In the genomic region with DNA sequence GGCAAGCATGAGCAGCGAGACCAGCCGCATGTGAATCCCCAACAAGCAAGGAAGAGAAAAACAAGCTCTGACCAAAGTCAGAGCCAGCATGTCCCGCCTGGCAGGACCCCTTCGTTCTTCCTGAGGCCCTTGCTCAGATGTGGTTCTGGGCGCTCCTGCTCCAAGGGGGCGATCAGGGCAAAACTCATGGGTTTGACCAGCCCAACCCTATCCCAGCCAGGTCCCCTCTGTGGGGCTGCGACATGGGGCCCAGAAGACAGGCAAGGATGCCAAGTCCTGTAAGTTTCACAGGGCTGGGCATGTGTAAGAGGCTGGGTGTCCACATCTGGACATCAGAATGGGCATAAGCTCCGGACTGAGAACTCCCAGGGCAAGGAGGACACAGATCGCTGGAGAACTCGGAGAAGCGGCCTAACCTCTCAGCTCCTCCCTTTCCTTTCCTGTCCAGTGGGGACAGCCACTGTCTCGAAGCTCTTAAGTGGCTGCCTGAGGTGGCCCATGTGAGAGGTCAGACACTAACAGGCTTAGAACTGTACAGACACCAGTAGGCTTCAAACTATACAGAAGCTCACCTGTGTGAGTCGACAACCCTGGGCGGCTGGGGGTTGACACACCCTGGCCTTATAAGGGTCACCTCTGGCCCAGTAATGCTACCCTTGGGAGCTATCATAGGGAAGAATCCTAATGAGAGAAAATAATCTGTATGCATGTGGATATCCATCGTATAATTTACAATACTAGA, we compare ENCODE assay signal across 16 cellular contexts. TPM values are rescaled to one million over a fixed set of nuclear protein-coding genes. Genes with fewer than 3 reads are reported as not detected.
DNase-seq lines count a peak whose midpoint lies in the region; ATAC-seq, FAIRE-seq and TF ChIP-seq lines count a peak whose summit lies in the region.
"Had no signal": no experiment of that assay in that cellular context is flagged by ENCODE, and none has a peak within 500 bp of the region (broad histone marks: within the 10 kb centered on the region; RNA-seq: fewer than 3 reads in every experiment).

No MANE protein-coding gene starts in this region.

- no peak for TF ChIP-seq RAD21 in H1 (IDR thresholded peaks at IDR 0.05 in 1 of 2, conservative IDR thresholded peaks at IDR 0.05 in 1 of 2; ENCODE audit: low read depth in 2 of 2, low read length in 2 of 2)

- H3K23ac ChIP-seq in H1 (ENCODE audit: insufficient read length): no peak overlapping the region

- H3K4ac ChIP-seq in H1 (replicated peaks; ENCODE audit: insufficient read length, low read depth, low read length): no peak overlapping the region

- DNase-seq in WTC11 (ENCODE audit: low spot score): no peak
- peak in 1 of 2 experiments; percentile 42 for DNase-seq in H1 (ENCODE audit: low read depth in 1 of 2, low spot score in 2 of 2)
- peak; percentile 37 for DNase-seq in osteoblast (ENCODE audit: insufficient read length, low spot score, missing footprints)
- DNase-seq in upper lobe of left lung: peak in 1 of 2 donors; percentile 16
- no peak for DNase-seq in anterior cingulate cortex (lab: John Stamatoyannopoulos, UW)
- no peak for DNase-seq in naive thymus-derived CD4-positive, alpha-beta T cell
- DNase-seq: activated CD4-positive, alpha-beta T cell treated with anti-CD3 and anti-CD28 coated beads for 1 hour; activated naive CD8-positive, alpha-beta T cell treated with anti-CD3 and anti-CD28 coated beads, Interleukin-2, amount 10 ng/mL, durations not matched to agents 7 days and 5 days; cerebellar nuclear complex; DND-41; NCI-H1694; SJCRH30; small intestine; stimulated activated naive B cell treated with anti-CD40 and anti-IgM and Interleukin-4, amounts not matched to agents 10 μg/mL and 1 μg/mL and 100 μg/mL, for 72 hours had no signal

- H3K36me3 ChIP-seq in H1 (ENCODE audit: control insufficient read depth in 2 of 4, insufficient read depth in 4 of 4, low read length in 3 of 4) (peaks cover 0 to 4% (median 2%) of the 10 kb centered on the region in 4 experiments; a peak in 3 of 8 replicates), osteoblast (ENCODE audit: insufficient read depth, low read length) (no peaks in the 10 kb centered on the region), upper lobe of left lung (no peaks in the 10 kb centered on the region)
- peaks cover 0 to 2% (median 0%) of the 10 kb centered on the region in 3 experiments for H3K36me3 ChIP-seq in naive thymus-derived CD4-positive, alpha-beta T cell (ENCODE audit: control insufficient read depth in 2 of 3, insufficient read depth in 3 of 3, low read length in 3 of 3)
- H3K36me3 ChIP-seq: SJCRH30 had no signal

- no peak overlapping the region for H3K27ac ChIP-seq in H1 (ENCODE audit: low read depth, low read length)
- H3K27ac ChIP-seq in osteoblast (ENCODE audit: low read depth, low read length): peak overlapping the region; percentile 51
- peak overlapping the region in 3 of 4 donors; percentile 60 to 71 (median 65) for H3K27ac ChIP-seq in upper lobe of left lung
- H3K27ac ChIP-seq in naive thymus-derived CD4-positive, alpha-beta T cell (ENCODE audit: low read depth, low read length): no peak overlapping the region
- H3K27ac ChIP-seq: SJCRH30 had no signal

- no peak for FAIRE-seq in H1 (lab: Jason Lieb, UNC)
- FAIRE-seq: small intestine had no signal

- H2AFZ ChIP-seq in H1 (ENCODE audit: low read length): no peak overlapping the region
- peak overlapping the region; percentile 55 for H2AFZ ChIP-seq in osteoblast (ENCODE audit: low read length)

- H3K79me2 ChIP-seq in H1 (ENCODE audit: control insufficient read depth in 1 of 2, insufficient read depth in 2 of 2, low read length in 2 of 2) (peaks cover 0 to 27% of the 10 kb centered on the region in 2 experiments; a peak in 2 of 4 replicates), osteoblast (ENCODE audit: insufficient read depth, low read length) (peaks cover 7% of the 10 kb centered on the region)

- H4K91ac ChIP-seq in H1 (replicated peaks; ENCODE audit: insufficient read length, low read length): peak overlapping the region; percentile 17

- no peak overlapping the region for H3K56ac ChIP-seq in H1 (replicated peaks; ENCODE audit: insufficient read length, low read depth, low read length)

- H4K8ac ChIP-seq in H1 (ENCODE audit: extremely low read depth, insufficient read depth, low read length): no peak overlapping the region

- H2AK5ac ChIP-seq in H1 (ENCODE audit: low read depth, low read length): 0 out of 2 replicates have a peak overlapping the region, but pooled peaks have one; percentile 39

- no peak for TF ChIP-seq EP300 in H1 (IDR thresholded peaks at IDR 0.05; ENCODE audit: borderline replicate concordance in 1 of 2, low read depth in 2 of 2, low read length in 2 of 2)
- TF ChIP-seq EP300 in upper lobe of left lung (IDR thresholded peaks at IDR 0.05): no peak

- H2BK5ac ChIP-seq in H1 (ENCODE audit: low read depth, low read length): 0 out of 2 replicates have a peak overlapping the region, but pooled peaks have one; percentile 39

- CTCF ChIA-PET in WTC11 (lab: Charles Lee): interaction anchor here (1.1 kb wide), 1 partner anchor 115 kb away, joined by 4 read pairs; no protein-coding TSS in a partner anchor
- CTCF ChIA-PET in H1 (lab: Charles Lee; ENCODE audit: partially characterized antibody): interaction anchor here (0.6 to 1.9 kb wide), 9 partner anchors 12 to 223 kb away, joined by 3 to 5 read pairs (median 4); no protein-coding TSS in a partner anchor
- CTCF ChIA-PET in naive thymus-derived CD4-positive, alpha-beta T cell (lab: Charles Lee): no interaction called here

- H3K27me3 Mint-ChIP-seq in WTC11 (ENCODE audit: low read depth): no peaks in the 10 kb centered on the region
- H3K27me3 Mint-ChIP-seq in naive thymus-derived CD4-positive, alpha-beta T cell: no peaks in the 10 kb centered on the region
- H3K27me3 Mint-ChIP-seq: activated naive CD8-positive, alpha-beta T cell treated with anti-CD3 and anti-CD28 coated beads, Interleukin-2, amount 10 ng/mL, durations not matched to agents 7 days and 5 days; memory B cell; stimulated activated naive B cell treated with anti-CD40 and anti-IgM and Interleukin-4, amounts not matched to agents 10 μg/mL and 1 μg/mL and 100 μg/mL, for 72 hours had no signal

- no peak overlapping the region for H2BK120ac ChIP-seq in H1 (replicated peaks; ENCODE audit: low read depth, low read length)

- peaks cover 56% of the 10 kb centered on the region for H3K4me1 Mint-ChIP-seq in WTC11
- peaks cover 0 to 11% (median 6%) of the 10 kb centered on the region in 7 donors for H3K4me1 Mint-ChIP-seq in naive thymus-derived CD4-positive, alpha-beta T cell

- H3K23me2 ChIP-seq in H1 (ENCODE audit: low read depth, low read length): no peaks in the 10 kb centered on the region

- no peak overlapping the region for H3K9ac ChIP-seq in H1 (replicated peaks in 1 of 4; ENCODE audit: extremely low read depth in 1 of 4, low read depth in 3 of 4, low read length in 3 of 4)

- whole genome bisulfite sequencing in H1 (ENCODE audit: extremely low coverage in 1 of 2, insufficient coverage in 1 of 2, insufficient read length in 1 of 2, insufficient replicate concordance in 2 of 2, low coverage in 1 of 2, low lambda C conversion rate in 2 of 2, missing lambda C conversion rate in 1 of 2), 2 experiments: 91% methylated on average over 15 of the region's 15 CpGs; no CpG with 5 or more reads in 1 of the 2 experiments
- 90 to 94% methylated on average over 12 to 15 of the region's 15 CpGs for WGBS in upper lobe of left lung, 2 donors

- H3K4me3 Mint-ChIP-seq in WTC11: no peak overlapping the region
- H3K4me3 Mint-ChIP-seq in naive thymus-derived CD4-positive, alpha-beta T cell: no peak overlapping the region
- H3K4me3 Mint-ChIP-seq: activated naive CD8-positive, alpha-beta T cell treated with anti-CD3 and anti-CD28 coated beads, Interleukin-2, amount 10 ng/mL, durations not matched to agents 7 days and 5 days; memory B cell; stimulated activated naive B cell treated with anti-CD40 and anti-IgM and Interleukin-4, amounts not matched to agents 10 μg/mL and 1 μg/mL and 100 μg/mL, for 72 hours had no signal

- no peak for TF ChIP-seq CTCF in WTC11 (IDR thresholded peaks at IDR 0.05)
- no peak for TF ChIP-seq CTCF in H1 (IDR thresholded peaks at IDR 0.05; ENCODE audit: control extremely low read depth in 1 of 3, insufficient read depth in 1 of 3, low read depth in 1 of 3, low read length in 3 of 3)
- TF ChIP-seq CTCF in osteoblast (IDR thresholded peaks at IDR 0.05; ENCODE audit: extremely low read depth, low read depth, low read length): no peak
- no peak for TF ChIP-seq CTCF in upper lobe of left lung (IDR thresholded peaks at IDR 0.05)

- H3K14ac ChIP-seq in H1 (ENCODE audit: insufficient read length): no peak overlapping the region

- no peak overlapping the region for H2BK20ac ChIP-seq in H1 (ENCODE audit: low read length)

- H2BK12ac ChIP-seq in H1 (ENCODE audit: low read depth, low read length): 0 out of 2 replicates have a peak overlapping the region, but pooled peaks have one; percentile 55

- H3K18ac ChIP-seq in H1 (ENCODE audit: extremely low read depth, low read length): no peak overlapping the region

- intact Hi-C loops in naive thymus-derived CD4-positive, alpha-beta T cell (cut with micrococcal nuclease): no loop called here

- H4K5ac ChIP-seq in H1 (ENCODE audit: insufficient read length, low read depth, low read length): no peak overlapping the region

- H3K27me3 ChIP-seq in H1 (replicated peaks in 1 of 4; ENCODE audit: control insufficient read depth in 3 of 4, extremely low read depth in 1 of 4, insufficient read depth in 3 of 4, low read length in 3 of 4) (no peaks in the 10 kb centered on the region), osteoblast (ENCODE audit: insufficient read depth, low read length) (no peaks in the 10 kb centered on the region), upper lobe of left lung (no peaks in the 10 kb centered on the region)
- H3K27me3 ChIP-seq in naive thymus-derived CD4-positive, alpha-beta T cell (ENCODE audit: control insufficient read depth in 2 of 2, insufficient read depth in 2 of 2, low read length in 2 of 2): no peaks in the 10 kb centered on the region
- H3K27me3 ChIP-seq: SJCRH30 had no signal

- ATAC-seq in WTC11 (no peak), upper lobe of left lung (ENCODE audit: low FRiP score in 2 of 2) (no peak), HG02623 (IDR thresholded peaks at IDR 0.05; ENCODE audit: unreplicated experiment) (no peak)
- ATAC-seq in naive thymus-derived CD4-positive, alpha-beta T cell: no peak
- ATAC-seq: stimulated activated naive B cell treated with anti-CD40 and anti-IgM and Interleukin-4, amounts not matched to agents 10 μg/mL and 1 μg/mL and 100 μg/mL, for 72 hours had no signal

- peaks cover 18% of the 10 kb centered on the region for H3K79me1 ChIP-seq in H1 (ENCODE audit: low read depth, low read length)

- POLR2A ChIA-PET in WTC11 (lab: Charles Lee) (no interaction called here), H1 (lab: Charles Lee; ENCODE audit: partially characterized antibody) (interaction anchor here (0.7 to 1.2 kb wide), 3 partner anchors 12 to 161 kb away, joined by 3 to 4 read pairs (median 3); no protein-coding TSS in a partner anchor)
- POLR2A ChIA-PET in naive thymus-derived CD4-positive, alpha-beta T cell (lab: Charles Lee): no interaction called here

- H3K4me3 ChIP-seq in H1 (ENCODE audit: extremely low read depth in 1 of 4, insufficient read depth in 2 of 4, low read depth in 3 of 4, low read length in 4 of 4) (no peak overlapping the region), osteoblast (ENCODE audit: insufficient read depth, low read length) (no peak overlapping the region), upper lobe of left lung (no peak overlapping the region)
- no peak overlapping the region for H3K4me3 ChIP-seq in naive thymus-derived CD4-positive, alpha-beta T cell (ENCODE audit: low read length)
- H3K4me3 ChIP-seq: SJCRH30 had no signal

- H3K27ac Mint-ChIP-seq in WTC11: peak overlapping the region; percentile 60; the same call in 1 of the 2 replicates
- no peak overlapping the region for H3K27ac Mint-ChIP-seq in naive thymus-derived CD4-positive, alpha-beta T cell
- H3K27ac Mint-ChIP-seq: activated naive CD8-positive, alpha-beta T cell treated with anti-CD3 and anti-CD28 coated beads, Interleukin-2, amount 10 ng/mL, durations not matched to agents 7 days and 5 days; memory B cell; stimulated activated naive B cell treated with anti-CD40 and anti-IgM and Interleukin-4, amounts not matched to agents 10 μg/mL and 1 μg/mL and 100 μg/mL, for 72 hours had no signal

- peaks cover 20% of the 10 kb centered on the region for H3K36me3 Mint-ChIP-seq in WTC11
- H3K36me3 Mint-ChIP-seq in naive thymus-derived CD4-positive, alpha-beta T cell: peaks cover 5 to 45% (median 18%) of the 10 kb centered on the region in 5 donors
- H3K36me3 Mint-ChIP-seq: memory B cell had no signal

- TF ChIP-seq POLR2A in H1 (IDR thresholded peaks at IDR 0.05; ENCODE audit: control extremely low read depth in 1 of 2, low read depth in 2 of 2, low read length in 2 of 2) (no peak), upper lobe of left lung (IDR thresholded peaks at IDR 0.05) (no peak)

- 0 out of 2 replicates have a peak, but pooled peaks cover 4% of the 10 kb centered on the region for H3K9me3 Mint-ChIP-seq in WTC11
- peaks cover 0 to 20% (median 3%) of the 10 kb centered on the region in 11 donors for H3K9me3 Mint-ChIP-seq in naive thymus-derived CD4-positive, alpha-beta T cell
- H3K9me3 Mint-ChIP-seq: memory B cell had no signal

- peaks cover 0 to 14% (median 7%) of the 10 kb centered on the region in 4 experiments; a peak in 6 of 7 replicates for H3K4me1 ChIP-seq in H1 (replicated peaks in 1 of 4; ENCODE audit: control insufficient read depth in 3 of 4, insufficient read depth in 4 of 4, low read length in 3 of 4)
- peaks cover 28% of the 10 kb centered on the region for H3K4me1 ChIP-seq in osteoblast (ENCODE audit: insufficient read depth, low read length)
- H3K4me1 ChIP-seq in upper lobe of left lung: peaks cover 14 to 30% (median 21%) of the 10 kb centered on the region in 4 donors
- no peaks in the 10 kb centered on the region for H3K4me1 ChIP-seq in naive thymus-derived CD4-positive, alpha-beta T cell (ENCODE audit: control insufficient read depth in 2 of 2, insufficient read depth in 2 of 2, low read length in 2 of 2)
- H3K4me1 ChIP-seq: SJCRH30 had no signal

- H4K20me1 ChIP-seq in H1 (replicated peaks in 1 of 2; ENCODE audit: control insufficient read depth in 1 of 2, insufficient read depth in 2 of 2, low read length in 2 of 2) (peaks cover 2 to 5% of the 10 kb centered on the region in 2 experiments), osteoblast (ENCODE audit: insufficient read depth, low read length) (no peaks in the 10 kb centered on the region)

- no peak overlapping the region for H3K4me2 ChIP-seq in H1 (ENCODE audit: insufficient read depth in 1 of 2, low read depth in 2 of 2, low read length in 2 of 2)
- peak overlapping the region; percentile 37 for H3K4me2 ChIP-seq in osteoblast (ENCODE audit: insufficient read depth, low read length)

- no peak overlapping the region for H2BK15ac ChIP-seq in H1 (ENCODE audit: low read length)

- H3K9me3 ChIP-seq in H1 (ENCODE audit: insufficient read depth in 2 of 2, low read depth in 1 of 2, low read length in 1 of 2) (no peaks in the 10 kb centered on the region), osteoblast (ENCODE audit: low read depth, low read length) (no peaks in the 10 kb centered on the region), upper lobe of left lung (no peaks in the 10 kb centered on the region)
- no peaks in the 10 kb centered on the region for H3K9me3 ChIP-seq in naive thymus-derived CD4-positive, alpha-beta T cell (ENCODE audit: control insufficient read depth in 2 of 3, low read length in 3 of 3)
- H3K9me3 ChIP-seq: SJCRH30 had no signal

RNA-seq across cellular contexts. Expression of a gene that starts 48.9 kb away (rescaled TPM):
- 21.4 to 23.4 TPM (median 22.5 TPM) in 3 replicates for total RNA-seq in WTC11 (2021)
- total RNA-seq in H1 (2021; fragmentation: NEBNext Ultra II Directional; extraction: Animal tissue kit (Norgen Biotek cat#: 25700)): 23.8 and 24.5 TPM in 2 replicates
- polyA plus RNA-seq in H1 (2011; rRNA removed): 18.9 and 20.2 TPM in 2 replicates
- 21.1 TPM for polyA plus RNA-seq in H1 (2011; cell fraction: cytosol; rRNA removed)
- 14.9 TPM for polyA plus RNA-seq in H1 (2011; cell fraction: nucleus; rRNA removed)
- polyA plus RNA-seq in H1 (2012, experiment 1 of 2): 19.3 to 20.5 TPM (median 20.0 TPM) in 4 replicates
- 25.8 TPM for polyA plus RNA-seq in H1 (2012, experiment 2 of 2)
- polyA plus RNA-seq in H1 (2013, experiment 1 of 2): 29.3 TPM
- polyA plus RNA-seq in H1 (2013, experiment 2 of 2): 32.6 TPM
- 15.2 and 16.2 TPM in 2 replicates for polyA minus RNA-seq in H1 (2011; rRNA and poly(A)+ RNA removed)
- 22.8 TPM for polyA minus RNA-seq in H1 (2011; cell fraction: cytosol; rRNA and poly(A)+ RNA removed)
- 31.3 TPM for polyA minus RNA-seq in H1 (2011; cell fraction: nucleus; rRNA and poly(A)+ RNA removed)
- total RNA-seq in osteoblast: 28.2 and 28.9 TPM in 2 replicates
- 1 to 10 TPM; 6.3 to 9.6 (median 8.6) TPM for total RNA-seq in upper lobe of left lung
- 10 to 100 TPM in 1 of 5 experiments, 1 to 10 TPM in 4; 4.1 to 11.7 (median 9.1) TPM for total RNA-seq in naive thymus-derived CD4-positive, alpha-beta T cell
- polyA plus RNA-seq in naive thymus-derived CD4-positive, alpha-beta T cell: 1 to 10 TPM; 4.5 to 7.2 TPM

Comparison
In these comparisons a context has a peak if more than half of its experiments do, and no peak if none do; other contexts are left out.
1. H3K27ac ChIP-seq: peak in osteoblast (single experiment) and upper lobe of left lung (3 of 4); none in H1 (single experiment) and naive thymus-derived CD4-positive, alpha-beta T cell (single experiment).